In the genomic region with DNA sequence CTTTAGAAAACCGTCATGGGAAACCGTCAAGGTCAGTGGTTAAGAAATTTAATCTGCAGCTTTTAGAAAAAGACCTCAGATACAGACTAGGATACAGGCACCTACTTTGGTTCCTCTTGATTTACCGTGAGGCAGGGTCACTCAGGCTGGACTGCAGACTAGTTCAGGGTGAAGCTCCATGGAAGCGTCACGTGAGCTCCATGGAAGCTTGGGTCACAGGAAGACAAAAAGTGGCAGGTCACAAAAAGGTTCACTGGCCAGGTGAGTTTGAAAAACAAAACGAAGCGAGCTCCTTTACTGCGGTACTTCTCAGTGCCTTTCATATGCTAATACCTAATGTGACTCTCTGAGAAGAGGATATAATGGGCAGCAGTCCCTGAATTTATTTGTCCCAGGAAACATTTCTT, we compare ENCODE assay signal across 18 cellular contexts. TPM values are rescaled to one million over a fixed set of nuclear protein-coding genes. Genes with fewer than 3 reads are reported as not detected.
DNase-seq lines count a peak whose midpoint lies in the region; ATAC-seq and TF ChIP-seq lines count a peak whose summit lies in the region.
"Had no signal": no experiment of that assay in that cellular context is flagged by ENCODE, and none has a peak within 500 bp of the region (broad histone marks: within the 10 kb centered on the region; RNA-seq: fewer than 3 reads in every experiment).

No MANE protein-coding gene starts in this region.

- H3K27ac ChIP-seq in layer of hippocampus (ENCODE audit: low read depth, low read length) = peak overlapping the region; percentile 16
- H3K27ac ChIP-seq in tibial artery = peak overlapping the region; percentile 56 to 68
- H3K27ac ChIP-seq: epithelial cell of prostate, stomach had no signal

- H3K27me3 ChIP-seq in layer of hippocampus (ENCODE audit: control insufficient read depth, insufficient read depth, low read length) (no peaks in the 10 kb centered on the region), tibial artery (no peaks in the 10 kb centered on the region)
- H3K27me3 ChIP-seq: gastrocnemius medialis, right atrium auricular region, stomach had no signal

- no peaks in the 10 kb centered on the region for H3K9me3 Mint-ChIP-seq in activated naive CD8-positive, alpha-beta T cell (ENCODE audit: low read depth)
- no peaks in the 10 kb centered on the region for H3K9me3 Mint-ChIP-seq in activated naive CD8-positive, alpha-beta T cell treated with anti-CD3 and anti-CD28 coated beads, Interleukin-2, amount 50 U/mL, for 24 hours
- no peaks in the 10 kb centered on the region for H3K9me3 Mint-ChIP-seq in chondrocyte (ENCODE audit: low read depth)
- H3K9me3 Mint-ChIP-seq: HFFc6 had no signal

- peak overlapping the region; percentile 61 for H3K27ac Mint-ChIP-seq in activated naive CD8-positive, alpha-beta T cell
- H3K27ac Mint-ChIP-seq in activated naive CD8-positive, alpha-beta T cell treated with anti-CD3 and anti-CD28 coated beads, Interleukin-2, amount 50 U/mL, for 24 hours = no peak overlapping the region
- H3K27ac Mint-ChIP-seq in chondrocyte (ENCODE audit: unreplicated experiment) = peak overlapping the region; percentile 91

- intact Hi-C loops in tibial artery (cut with DNase I; ENCODE audit: low total_unique reads) = loop anchor here (5.0 kb wide), 1 partner anchor 50 kb away; no protein-coding TSS in a partner anchor

- H3K4me3 Mint-ChIP-seq in activated naive CD8-positive, alpha-beta T cell = no peak overlapping the region
- no peak overlapping the region for H3K4me3 Mint-ChIP-seq in activated naive CD8-positive, alpha-beta T cell treated with anti-CD3 and anti-CD28 coated beads, Interleukin-2, amount 50 U/mL, for 24 hours
- no peak overlapping the region for H3K4me3 Mint-ChIP-seq in chondrocyte (ENCODE audit: unreplicated experiment)
- H3K4me3 Mint-ChIP-seq: HFFc6 had no signal

- ATAC-seq in activated naive CD8-positive, alpha-beta T cell treated with anti-CD3 and anti-CD28 coated beads, Interleukin-2, amount 50 U/mL, for 24 hours = no peak

- no peaks in the 10 kb centered on the region for H3K9me3 ChIP-seq in tibial artery
- H3K9me3 ChIP-seq: gastrocnemius medialis, right atrium auricular region, stomach had no signal

- peaks cover 0 to 58% (median 45%) of the 10 kb centered on the region in 4 donors for H3K4me1 ChIP-seq in tibial artery

- peaks cover 26% of the 10 kb centered on the region for H3K4me1 Mint-ChIP-seq in activated naive CD8-positive, alpha-beta T cell (ENCODE audit: low read depth)
- H3K4me1 Mint-ChIP-seq in activated naive CD8-positive, alpha-beta T cell treated with anti-CD3 and anti-CD28 coated beads, Interleukin-2, amount 50 U/mL, for 24 hours = peaks cover 30% of the 10 kb centered on the region
- peaks cover 56% of the 10 kb centered on the region for H3K4me1 Mint-ChIP-seq in chondrocyte (ENCODE audit: low read depth)

- TF ChIP-seq CTCF in chondrocyte (IDR thresholded peaks at IDR 0.05) = no peak
- TF ChIP-seq CTCF in tibial artery (IDR thresholded peaks at IDR 0.05) = no peak

- H3K36me3 ChIP-seq in tibial artery = peaks cover 30 to 91% (median 68%) of the 10 kb centered on the region in 3 donors

- no peak overlapping the region for H3K4me3 ChIP-seq in tibial artery
- H3K4me3 ChIP-seq: gastrocnemius medialis, right atrium auricular region, stomach had no signal

- H3K27me3 Mint-ChIP-seq in activated naive CD8-positive, alpha-beta T cell = no peaks in the 10 kb centered on the region
- H3K27me3 Mint-ChIP-seq in activated naive CD8-positive, alpha-beta T cell treated with anti-CD3 and anti-CD28 coated beads, Interleukin-2, amount 50 U/mL, for 24 hours = no peaks in the 10 kb centered on the region
- no peaks in the 10 kb centered on the region for H3K27me3 Mint-ChIP-seq in chondrocyte (ENCODE audit: low read depth)

- peaks cover 5% of the 10 kb centered on the region for H3K36me3 Mint-ChIP-seq in activated naive CD8-positive, alpha-beta T cell
- peaks cover 60% of the 10 kb centered on the region for H3K36me3 Mint-ChIP-seq in activated naive CD8-positive, alpha-beta T cell treated with anti-CD3 and anti-CD28 coated beads, Interleukin-2, amount 50 U/mL, for 24 hours (ENCODE audit: low read depth)
- H3K36me3 Mint-ChIP-seq in chondrocyte (ENCODE audit: low read depth) = peaks cover 35% of the 10 kb centered on the region

- no peak for DNase-seq in activated naive CD8-positive, alpha-beta T cell treated with anti-CD3 and anti-CD28 coated beads, Interleukin-2, amount 50 U/mL, for 24 hours
- no peak for DNase-seq in chondrocyte (ENCODE audit: low spot score)
- no peak for DNase-seq in tibial artery
- no peak for DNase-seq in medulla oblongata (ENCODE audit: extremely low spot score)
- no peak for DNase-seq in HT-29 (ENCODE audit: low spot score)
- no peak for DNase-seq in NCI-H1436 (lab: John Stamatoyannopoulos, UW)
- DNase-seq: cortex of kidney, gastrocnemius medialis, HFFc6, mammary epithelial cell, NCI-H146, NCI-H524, SHP77 treated with DMSO at 0.1 percent for 48 hours, stomach had no signal

RNA-seq across cellular contexts. Expression of a gene that starts 43.0 kb away (rescaled TPM):
- 233 to 235 TPM (median 235 TPM) in 3 replicates for total RNA-seq in chondrocyte
- total RNA-seq in HT-29 (2014; rRNA removed; shearing (Covaris generic)) = 96.5 and 106 TPM in 2 replicates
